8 cellular contexts compared by ENCODE assay signal in genomic region chr3:195630086-195630917, GRCh38. TPM values are rescaled to one million over a fixed set of nuclear protein-coding genes. Genes with fewer than 3 reads are reported as not detected.
DNase-seq lines count a peak whose midpoint lies in the region; ATAC-seq and TF ChIP-seq lines count a peak whose summit lies in the region.
"Not testable (repeated sequence)": the region's sequence is repeated elsewhere in the genome, so short reads cannot be mapped to it uniquely, and the experiment has no call there.

No MANE protein-coding gene starts in this region.

- H3K27me3 Mint-ChIP-seq in Caco-2 (ENCODE audit: insufficient read depth, unreplicated experiment); osteocyte (ENCODE audit: unreplicated experiment): not testable (repeated sequence)

- H3K4me3 ChIP-seq in Caco-2 (ENCODE audit: low read depth, low read length) = not testable (repeated sequence)

- H3K4me1 ChIP-seq in Caco-2 = not testable (repeated sequence)

- H3K27me3 ChIP-seq in Caco-2 (replicated peaks; ENCODE audit: control insufficient read depth, insufficient read depth, low read length) = not testable (repeated sequence)

- TF ChIP-seq CTCF in Caco-2 (IDR thresholded peaks at IDR 0.05; ENCODE audit: insufficient read depth in 1 of 2, low read depth in 1 of 2, low read length in 1 of 2, severe bottlenecking in 1 of 2, unreplicated experiment in 1 of 2); osteocyte (IDR thresholded peaks at IDR 0.05): not testable (repeated sequence)

- H3K27ac Mint-ChIP-seq in Caco-2 (ENCODE audit: unreplicated experiment) = peak overlapping the region; percentile 79
- H3K27ac Mint-ChIP-seq in osteocyte (ENCODE audit: unreplicated experiment) = not testable (repeated sequence)

- not testable (repeated sequence) for H3K4me1 Mint-ChIP-seq in Caco-2 (ENCODE audit: low read depth, unreplicated experiment)
- peaks cover 17% of the 10 kb centered on the region for H3K4me1 Mint-ChIP-seq in osteocyte (ENCODE audit: unreplicated experiment)

- not testable (repeated sequence) for H3K9me3 ChIP-seq in Caco-2; KOPT-K1 (ENCODE audit: insufficient read depth, low read length, poor library complexity, severe bottlenecking)

- H3K9me3 Mint-ChIP-seq in Caco-2 (ENCODE audit: unreplicated experiment); osteocyte (ENCODE audit: unreplicated experiment): not testable (repeated sequence)

- not testable (repeated sequence) for H3K36me3 ChIP-seq in Caco-2 (ENCODE audit: control insufficient read depth, insufficient read depth, low read length); KOPT-K1 (ENCODE audit: insufficient read depth, low read length)

- CTCF ChIA-PET in Caco-2 (lab: Charles Lee) = not testable (repeated sequence)

- ATAC-seq in GM19043 (IDR thresholded peaks at IDR 0.05; ENCODE audit: low read depth, unreplicated experiment) (peak; percentile 40), GM21786 (IDR thresholded peaks at IDR 0.05; ENCODE audit: unreplicated experiment) (peak; percentile 31), HG02981 (IDR thresholded peaks at IDR 0.05; ENCODE audit: unreplicated experiment) (peak; percentile 29)
- not testable (repeated sequence) for ATAC-seq in Right ventricle myocardium inferior

- peak overlapping the region; percentile 28 for H3K27ac ChIP-seq in KOPT-K1 (ENCODE audit: low read depth, low read length, poor library complexity, severe bottlenecking)

- POLR2A ChIA-PET in Caco-2 (lab: Charles Lee) = not testable (repeated sequence)

- DNase-seq in Caco-2 (peak in 1 of 2 experiments; percentile 32), Right ventricle myocardium inferior (ENCODE audit: missing footprints) (peak; percentile 30), osteocyte (ENCODE audit: extremely low spot score, unreplicated experiment) (peak; percentile 78)
- DNase-seq in activated CD8-positive, alpha-beta memory T cell treated with anti-CD3 and anti-CD28 coated beads, Interleukin-2, amount 50 U/mL, for 48 hours = peak; percentile 52

- BruUV-seq in Caco-2 (replicated peaks; lab: Mats Ljungman, UMichigan) = not testable (repeated sequence)

- peak overlapping the region; percentile 57 for H3K4me3 Mint-ChIP-seq in Caco-2 (ENCODE audit: unreplicated experiment)
- not testable (repeated sequence) for H3K4me3 Mint-ChIP-seq in osteocyte (ENCODE audit: unreplicated experiment)

- intact Hi-C loops in Caco-2 (cut with micrococcal nuclease; ENCODE audit: unreplicated experiment); Right ventricle myocardium inferior (cut with DNase I): not testable (repeated sequence)

- not testable (repeated sequence) for H3K36me3 Mint-ChIP-seq in Caco-2 (ENCODE audit: insufficient read depth, unreplicated experiment); osteocyte (ENCODE audit: unreplicated experiment)

RNA-seq across cellular contexts. Expression of gene APOD, which starts 46.6 kb away (rescaled TPM):
- 62.0 and 101 TPM in 2 replicates for total RNA-seq in Caco-2 (2022)
- total RNA-seq in Right ventricle myocardium inferior = 327 TPM
- total RNA-seq in osteocyte = 2.6 and 3.2 TPM in 2 replicates

Comparison
In these comparisons a context has a peak if more than half of its experiments do, and no peak if none do; other contexts are left out.
1. RNA of gene APOD, which starts 46.6 kb away (total RNA-seq): 327 TPM in Right ventricle myocardium inferior (single experiment) and 62.0 to 101 TPM in Caco-2; 2.6 to 3.2 TPM in osteocyte; every median in the first group is over 10 times any median in the second.